ENCODE assay signal across 9 cellular contexts in genomic region chr9:2228132-2228531, GRCh38.
DNase-seq lines count a peak whose midpoint lies in the region; ATAC-seq and TF ChIP-seq lines count a peak whose summit lies in the region.
"Had no signal": no experiment of that assay in that cellular context is flagged by ENCODE, and none has a peak within 500 bp of the region (broad histone marks: within the 10 kb centered on the region; RNA-seq: fewer than 3 reads in every experiment).

No MANE protein-coding gene starts in this region.

- no peaks in the 10 kb centered on the region for H3K27me3 Mint-ChIP-seq in activated T-cell treated with anti-CD3 and anti-CD28 coated beads, Interleukin-2, amount 50 U/mL, for 4 hours (ENCODE audit: low read depth)
- H3K27me3 Mint-ChIP-seq in neural progenitor cell (ENCODE audit: insufficient read depth, low read depth) = peaks cover 4% of the 10 kb centered on the region

- no peaks in the 10 kb centered on the region for H3K36me3 Mint-ChIP-seq in activated T-cell treated with anti-CD3 and anti-CD28 coated beads, Interleukin-2, amount 50 U/mL, for 4 hours (ENCODE audit: insufficient read depth)
- no peaks in the 10 kb centered on the region for H3K36me3 Mint-ChIP-seq in neural progenitor cell
- H3K36me3 Mint-ChIP-seq: activated naive CD4-positive, alpha-beta T cell treated with anti-CD3 and anti-CD28 coated beads, Interleukin-2, amount 50 U/mL, for 72 hours had no signal

- no peak overlapping the region for H3K27ac ChIP-seq in neural progenitor cell

- no peaks in the 10 kb centered on the region for H3F3A ChIP-seq in neural progenitor cell (ENCODE audit: low read depth)

- no peaks in the 10 kb centered on the region for H3K79me2 ChIP-seq in neural progenitor cell (ENCODE audit: low read depth)

- H3K4me1 Mint-ChIP-seq in activated T-cell treated with anti-CD3 and anti-CD28 coated beads, Interleukin-2, amount 50 U/mL, for 4 hours (ENCODE audit: low read depth) = no peaks in the 10 kb centered on the region
- H3K4me1 Mint-ChIP-seq in neural progenitor cell = peaks cover 9% of the 10 kb centered on the region

- H2AFZ ChIP-seq in neural progenitor cell (replicated peaks) = peak overlapping the region; percentile 29

- peak; percentile 32 to 34 for DNase-seq in activated T-cell treated with anti-CD3 and anti-CD28 coated beads, Interleukin-2, amount 50 U/mL, for 48 hours
- DNase-seq in activated T-cell treated with anti-CD3 and anti-CD28 coated beads, Interleukin-2, amount 50 U/mL, for 4 hours = no peak
- DNase-seq in NCI-H2081 (lab: John Stamatoyannopoulos, UW) = peak; percentile 36 to 65
- DNase-seq in cerebellum (ENCODE audit: low spot score) = peak; percentile 5
- peak; percentile 67 for DNase-seq in neural progenitor cell (ENCODE audit: low spot score)
- no peak for DNase-seq in stimulated activated CD4-positive, alpha-beta T cell treated with anti-CD3 and anti-CD28 coated beads, Interleukin-4, amount 100 ng/mL, for 1 hour
- DNase-seq in DMS79 treated with DMSO at 0.1 percent for 48 hours (lab: John Stamatoyannopoulos, UW) = no peak

- no peaks in the 10 kb centered on the region for H3K27me3 ChIP-seq in neural progenitor cell

- no peak overlapping the region for H3K4me2 ChIP-seq in neural progenitor cell

- TF ChIP-seq CTCF in neural progenitor cell (IDR thresholded peaks at IDR 0.05) = peak; percentile 71

- no peaks in the 10 kb centered on the region for H3K9me3 ChIP-seq in neural progenitor cell (ENCODE audit: low read depth)

- no peaks in the 10 kb centered on the region for H3K4me1 ChIP-seq in neural progenitor cell

- no peaks in the 10 kb centered on the region for H3K36me3 ChIP-seq in neural progenitor cell

- no peak overlapping the region for H3K4me3 ChIP-seq in neural progenitor cell

- H3K27ac Mint-ChIP-seq in neural progenitor cell = no peak overlapping the region

- H3K9me3 Mint-ChIP-seq in activated T-cell treated with anti-CD3 and anti-CD28 coated beads, Interleukin-2, amount 50 U/mL, for 4 hours = peaks cover 6% of the 10 kb centered on the region
- H3K9me3 Mint-ChIP-seq in neural progenitor cell = peaks cover 6% of the 10 kb centered on the region
- H3K9me3 Mint-ChIP-seq: activated naive CD4-positive, alpha-beta T cell treated with anti-CD3 and anti-CD28 coated beads, Interleukin-2, amount 50 U/mL, for 72 hours had no signal

- H3K9ac ChIP-seq in neural progenitor cell = no peak overlapping the region

- no peak overlapping the region for H3K4me3 Mint-ChIP-seq in activated T-cell treated with anti-CD3 and anti-CD28 coated beads, Interleukin-2, amount 50 U/mL, for 4 hours
- H3K4me3 Mint-ChIP-seq in neural progenitor cell = no peak overlapping the region

- no peak for ATAC-seq in activated T-cell treated with anti-CD3 and anti-CD28 coated beads, Interleukin-2, amount 50 U/mL, for 4 hours
- no peak for ATAC-seq in GM18519 (IDR thresholded peaks at IDR 0.05; ENCODE audit: low FRiP score, unreplicated experiment)
- ATAC-seq: activated naive CD4-positive, alpha-beta T cell treated with anti-CD3 and anti-CD28 coated beads, Interleukin-2, amount 50 U/mL, for 72 hours had no signal

- H4K20me1 ChIP-seq in neural progenitor cell (ENCODE audit: low read depth) = no peaks in the 10 kb centered on the region

Comparison
In these comparisons a context has a peak if more than half of its experiments do, and no peak if none do; other contexts are left out.
1. DNase-seq: peak in activated T-cell treated with anti-CD3 and anti-CD28 coated beads, Interleukin-2, amount 50 U/mL, for 48 hours (2 of 2), NCI-H2081 (2 of 2), cerebellum (single experiment) and neural progenitor cell (single experiment); none in activated T-cell treated with anti-CD3 and anti-CD28 coated beads, Interleukin-2, amount 50 U/mL, for 4 hours (single experiment), stimulated activated CD4-positive, alpha-beta T cell treated with anti-CD3 and anti-CD28 coated beads, Interleukin-4, amount 100 ng/mL, for 1 hour (single experiment) and DMS79 treated with DMSO at 0.1 percent for 48 hours (single experiment).